Comparison of ENCODE assay signal across 8 cellular contexts in genomic region chr2:200509608-200510433, GRCh38. TPM values are rescaled to one million over a fixed set of nuclear protein-coding genes. Genes with fewer than 3 reads are reported as not detected.
A peak's percentile ranks its signal among the peaks of the same experiment; 100 is the strongest.
DNase-seq lines count a peak whose midpoint lies in the region; FAIRE-seq and TF ChIP-seq lines count a peak whose summit lies in the region.

KCTD18 (minus strand) TSS chr2:200510068; CDS start chr2:200507016, 3,052 bp downstream.

- 0 to 2% (median 1%) methylated on average over 15 to 78 of the region's 78 CpGs for WGBS in stomach, 5 donors

- in situ Hi-C loops in G401 (cut with HindIII; ENCODE audit: low sequenced_read_pairs): no loop called here

- peak within 1 kb of the TSS; percentile 90 for H3K4me2 ChIP-seq in neural cell (ENCODE audit: low read length)

- H3K27ac ChIP-seq in neural cell (ENCODE audit: low read length) (peak within 1 kb of the TSS; percentile 45), stomach (peak within 1 kb of the TSS; percentile 78 to 91 (median 80))

- H3K9me2 ChIP-seq in neural cell (ENCODE audit: insufficient read depth, low read length): no peaks in the 10 kb centered on the region

- no peak for FAIRE-seq in H54 (lab: Jason Lieb, UNC)

- TF ChIP-seq CTCF in fibroblast of villous mesenchyme (IDR thresholded peaks at IDR 0.05; ENCODE audit: insufficient read depth, low read depth, low read length): peak; percentile 81
- TF ChIP-seq CTCF in neural cell (IDR thresholded peaks at IDR 0.05; ENCODE audit: poor library complexity, severe bottlenecking): peak; percentile 95
- TF ChIP-seq CTCF in stomach (IDR thresholded peaks at IDR 0.05): peak in 5 of 7 experiments; percentile 46 to 90 (median 75)

- no peaks in the 10 kb centered on the region for H4K20me1 ChIP-seq in neural cell (ENCODE audit: insufficient read depth)

- peak; percentile 69 for TF ChIP-seq RAD21 in neural cell (conservative IDR thresholded peaks at IDR 0.05)

- H3K36me3 ChIP-seq in neural cell (ENCODE audit: insufficient read depth, low read length) (no peaks in the 10 kb centered on the region), stomach (peaks cover 0 to 8% (median 3%) of the 10 kb centered on the region in 4 donors)

- H3K4me3 ChIP-seq in fibroblast of villous mesenchyme (ENCODE audit: low read depth, low read length) (peak within 1 kb of the TSS; percentile 82), neural cell (ENCODE audit: low read length) (peak within 1 kb of the TSS; percentile 91), stomach (peak within 1 kb of the TSS; percentile 73 to 88 (median 84))

- no peaks in the 10 kb centered on the region for H3K27me3 ChIP-seq in neural cell (ENCODE audit: insufficient read depth, low read depth, low read length)
- H3K27me3 ChIP-seq in stomach: peaks cover 0 to 13% (median 0%) of the 10 kb centered on the region in 3 donors

- DNase-seq in G401 (ENCODE audit: low spot score) (peak; percentile 89), H54 (ENCODE audit: insufficient read length, low spot score) (peak; percentile 94), LoVo (ENCODE audit: low spot score) (peak; percentile 87), SIG-M5 (lab: John Stamatoyannopoulos, UW) (peak; percentile 19), activated gamma-delta T cell (lab: John Stamatoyannopoulos, UW) (peak; percentile 85), fibroblast of villous mesenchyme (ENCODE audit: low read depth) (peak; percentile 87), stomach (peak; percentile 92)

- peaks cover 4% of the 10 kb centered on the region for H3K79me2 ChIP-seq in neural cell (replicated peaks; ENCODE audit: insufficient read depth, low read length)

- no peaks in the 10 kb centered on the region for H3K9me3 ChIP-seq in neural cell (ENCODE audit: low read length)
- no peaks in the 10 kb centered on the region for H3K9me3 ChIP-seq in stomach

- peaks cover 0 to 25% (median 16%) of the 10 kb centered on the region in 4 donors for H3K4me1 ChIP-seq in stomach

- peak within 1 kb of the TSS; percentile 96 for H2AFZ ChIP-seq in neural cell (ENCODE audit: low read depth, low read length)

- intact Hi-C loops in stomach (cut with DNase I; ENCODE audit: low total_unique reads): no loop called here

- TF ChIP-seq POLR2A in H54 (IDR thresholded peaks at IDR 0.05; ENCODE audit: low read depth, low read length) (peak; percentile 62; the same call in 1 of the 2 replicates), stomach (IDR thresholded peaks at IDR 0.05) (no peak)

- H3F3A ChIP-seq in neural cell (ENCODE audit: insufficient read depth, low read length, poor library complexity, severe bottlenecking): no peaks in the 10 kb centered on the region

- peak within 1 kb of the TSS; percentile 79 for H3K9ac ChIP-seq in neural cell (ENCODE audit: low read length)

- peak; percentile 43 for TF ChIP-seq EP300 in neural cell (conservative IDR thresholded peaks at IDR 0.05; ENCODE audit: poor library complexity, severe bottlenecking)
- no peak for TF ChIP-seq EP300 in stomach (IDR thresholded peaks at IDR 0.05)

TF ChIP-seq in neural cell, 6 proteins besides CTCF, POLR2A, EP300 and RAD21:
- peak; percentile 78 for TF ChIP-seq POLR2AphosphoS5 (IDR thresholded peaks at IDR 0.05)
- peak; percentile 66 for TF ChIP-seq MXI1 (conservative IDR thresholded peaks at IDR 0.05; ENCODE audit: poor library complexity, severe bottlenecking)
- TF ChIP-seq REST (IDR thresholded peaks at IDR 0.05; ENCODE audit: borderline replicate concordance): no peak
- TF ChIP-seq TAF1 (IDR thresholded peaks at IDR 0.05; ENCODE audit: low read depth): no peak
- no peak for TF ChIP-seq EZH2 (IDR thresholded peaks at IDR 0.05; ENCODE audit: borderline replicate concordance, insufficient read depth, low read length, poor library complexity, severe bottlenecking)
- TF ChIP-seq SMC3 (conservative IDR thresholded peaks at IDR 0.05; ENCODE audit: poor library complexity): peak; percentile 81

RNA-seq across cellular contexts. Expression of gene KCTD18, which starts in this region (rescaled TPM):
- total RNA-seq in G401 (2014; rRNA removed; shearing (Covaris generic)): 11.0 and 15.4 TPM in 2 replicates
- total RNA-seq in fibroblast of villous mesenchyme (16.4 and 17.4 TPM in 2 replicates), stomach (10 to 100 TPM in 4 of 5 donors, 1 to 10 TPM in 1; 1.2 to 22.9 (median 15.4) TPM)
- polyA plus RNA-seq in neural cell (17.0 and 17.8 TPM in 2 replicates), stomach (10 to 100 TPM in 2 of 3 donors, 1 to 10 TPM in 1; 7.2 to 17.9 (median 10.6) TPM)
- 13.7 and 15.8 TPM in 2 replicates for polyA minus RNA-seq in neural cell

Comparison
In these comparisons a context has a peak if more than half of its experiments do, and no peak if none do; other contexts are left out.
1. Peak in every context shown above with its lines: DNase-seq, H3K4me3 ChIP-seq and H3K27ac ChIP-seq.
2. DNase-seq: peak in every context shown above with its lines; median percentile 94 in H54; 92 in stomach; 89 in G401; 87 in LoVo; 87 in fibroblast of villous mesenchyme; 85 in activated gamma-delta T cell; 19 in SIG-M5.